23 cellular contexts compared by ENCODE assay signal in genomic region chr10:103838851-103839512, GRCh38. TPM values are rescaled to one million over a fixed set of nuclear protein-coding genes. Genes with fewer than 3 reads are reported as not detected.
DNase-seq lines count a peak whose midpoint lies in the region; ATAC-seq and TF ChIP-seq lines count a peak whose summit lies in the region.
"Had no signal": no experiment of that assay in that cellular context is flagged by ENCODE, and none has a peak within 500 bp of the region (broad histone marks: within the 10 kb centered on the region; RNA-seq: fewer than 3 reads in every experiment).

No MANE protein-coding gene starts in this region.

- no peak for TF ChIP-seq POLR2A in heart left ventricle (IDR thresholded peaks at IDR 0.05)
- no peak for TF ChIP-seq POLR2A in testis (IDR thresholded peaks at IDR 0.05)

- H3K36me3 ChIP-seq in heart left ventricle (no peaks in the 10 kb centered on the region), testis (ENCODE audit: low read depth, missing control alignments) (no peaks in the 10 kb centered on the region)
- H3K36me3 ChIP-seq: brain microvascular endothelial cell, pancreas, uterus had no signal

- H3K27me3 ChIP-seq in heart left ventricle (no peaks in the 10 kb centered on the region), right cardiac atrium (ENCODE audit: control insufficient read depth, insufficient read depth) (no peaks in the 10 kb centered on the region), testis (no peaks in the 10 kb centered on the region)
- H3K27me3 ChIP-seq: brain microvascular endothelial cell, dorsolateral prefrontal cortex, pancreas, uterus had no signal

- H3K4me3 ChIP-seq in heart left ventricle (no peak overlapping the region), right cardiac atrium (ENCODE audit: low read length) (no peak overlapping the region), fibroblast of mammary gland (ENCODE audit: control insufficient read depth, low read depth, low read length) (no peak overlapping the region), testis (no peak overlapping the region)
- H3K4me3 ChIP-seq: A549, dorsolateral prefrontal cortex, pancreas, uterus had no signal

- peak overlapping the region; percentile 30 for H3K27ac Mint-ChIP-seq in nephron progenitor cell
- H3K27ac Mint-ChIP-seq in activated CD4-positive, alpha-beta memory T cell treated with anti-CD3 and anti-CD28 coated beads, Interleukin-2, amount 10 ng/mL, durations not matched to agents 7 days and 5 days: no peak overlapping the region
- H3K27ac Mint-ChIP-seq: activated naive CD8-positive, alpha-beta T cell treated with anti-CD3 and anti-CD28 coated beads, Interleukin-2, amount 50 U/mL, for 24 hours; activated T-helper 17 cell treated with anti-CD3 and anti-CD28 coated beads, Interleukin-2, amount 50 U/mL, for 72 hours had no signal

- intact Hi-C loops in heart left ventricle (cut with DNase I) (no loop called here), right cardiac atrium (cut with DNase I) (no loop called here), testis (cut with DNase I; ENCODE audit: low total_unique reads) (no loop called here)

- POLR2A ChIA-PET in activated CD4-positive, alpha-beta memory T cell treated with anti-CD3 and anti-CD28 coated beads, Interleukin-2, amount 10 ng/mL, durations not matched to agents 7 days and 5 days (lab: Charles Lee): no interaction called here

- peak in 2 of 4 donors; percentile 25 to 33 for ATAC-seq in heart left ventricle
- no peak for ATAC-seq in right cardiac atrium
- no peak for ATAC-seq in GM19463 (IDR thresholded peaks at IDR 0.05; ENCODE audit: unreplicated experiment)
- ATAC-seq: A549; activated naive CD8-positive, alpha-beta T cell treated with anti-CD3 and anti-CD28 coated beads, Interleukin-2, amount 50 U/mL, for 24 hours; activated T-helper 17 cell treated with anti-CD3 and anti-CD28 coated beads, Interleukin-2, amount 50 U/mL, for 72 hours; HCT116; HepG2 had no signal

- H3K9me3 Mint-ChIP-seq in nephron progenitor cell: no peaks in the 10 kb centered on the region
- H3K9me3 Mint-ChIP-seq in activated CD4-positive, alpha-beta memory T cell treated with anti-CD3 and anti-CD28 coated beads, Interleukin-2, amount 10 ng/mL, durations not matched to agents 7 days and 5 days: no peaks in the 10 kb centered on the region
- H3K9me3 Mint-ChIP-seq: activated naive CD8-positive, alpha-beta T cell treated with anti-CD3 and anti-CD28 coated beads, Interleukin-2, amount 50 U/mL, for 24 hours; activated T-helper 17 cell treated with anti-CD3 and anti-CD28 coated beads, Interleukin-2, amount 50 U/mL, for 72 hours had no signal

- peaks cover 6% of the 10 kb centered on the region for H3K36me3 Mint-ChIP-seq in nephron progenitor cell (ENCODE audit: low read depth)
- no peaks in the 10 kb centered on the region for H3K36me3 Mint-ChIP-seq in activated CD4-positive, alpha-beta memory T cell treated with anti-CD3 and anti-CD28 coated beads, Interleukin-2, amount 10 ng/mL, durations not matched to agents 7 days and 5 days (ENCODE audit: low read depth)

- no peaks in the 10 kb centered on the region for H3K27me3 Mint-ChIP-seq in nephron progenitor cell (ENCODE audit: low read depth, poor library complexity)
- H3K27me3 Mint-ChIP-seq in activated CD4-positive, alpha-beta memory T cell treated with anti-CD3 and anti-CD28 coated beads, Interleukin-2, amount 10 ng/mL, durations not matched to agents 7 days and 5 days: peaks cover 4% of the 10 kb centered on the region
- H3K27me3 Mint-ChIP-seq: activated naive CD8-positive, alpha-beta T cell treated with anti-CD3 and anti-CD28 coated beads, Interleukin-2, amount 50 U/mL, for 24 hours; activated T-helper 17 cell treated with anti-CD3 and anti-CD28 coated beads, Interleukin-2, amount 50 U/mL, for 72 hours had no signal

- H3K4me1 ChIP-seq in heart left ventricle (peaks cover 13 to 96% (median 70%) of the 10 kb centered on the region in 12 donors), right cardiac atrium (ENCODE audit: control insufficient read depth, insufficient read depth, low read length) (peaks cover 30% of the 10 kb centered on the region), testis (peaks cover 28% of the 10 kb centered on the region)

- H3K27ac ChIP-seq in heart left ventricle (peak overlapping the region in 10 of 12 donors; percentile 21 to 87 (median 71)), right cardiac atrium (ENCODE audit: low read length) (no peak overlapping the region), testis (no peak overlapping the region)
- H3K27ac ChIP-seq: A549, brain microvascular endothelial cell, dorsolateral prefrontal cortex, uterus had no signal

- H3K4me3 Mint-ChIP-seq in nephron progenitor cell: peak overlapping the region; percentile 13
- H3K4me3 Mint-ChIP-seq in activated CD4-positive, alpha-beta memory T cell treated with anti-CD3 and anti-CD28 coated beads, Interleukin-2, amount 10 ng/mL, durations not matched to agents 7 days and 5 days: no peak overlapping the region
- H3K4me3 Mint-ChIP-seq: activated naive CD8-positive, alpha-beta T cell treated with anti-CD3 and anti-CD28 coated beads, Interleukin-2, amount 50 U/mL, for 24 hours; activated T-helper 17 cell treated with anti-CD3 and anti-CD28 coated beads, Interleukin-2, amount 50 U/mL, for 72 hours had no signal

- CTCF ChIA-PET in activated CD4-positive, alpha-beta memory T cell treated with anti-CD3 and anti-CD28 coated beads, Interleukin-2, amount 10 ng/mL, durations not matched to agents 7 days and 5 days (lab: Charles Lee): interaction anchor here (0.6 to 1.1 kb wide), 3 partner anchors 9 to 126 kb away, joined by 3 to 4 read pairs (median 3); no protein-coding TSS in a partner anchor

- DNase-seq in heart left ventricle (no peak), right cardiac atrium (no peak), fibroblast of mammary gland (ENCODE audit: low read depth) (peak; percentile 55), nephron progenitor cell (no peak), kidney tubule cell (ENCODE audit: low spot score) (no peak), testis (no peak)
- DNase-seq in activated CD4-positive, alpha-beta memory T cell treated with anti-CD3 and anti-CD28 coated beads, Interleukin-2, amount 10 ng/mL, durations not matched to agents 7 days and 5 days: no peak
- DNase-seq: activated CD4-positive, CD25-positive, alpha-beta regulatory T cell treated with anti-CD3 and anti-CD28 coated beads, Interleukin-2, amount 50 U/mL, for 72 hours; activated naive CD8-positive, alpha-beta T cell treated with anti-CD3 and anti-CD28 coated beads, Interleukin-2, amount 50 U/mL, for 24 hours; brain microvascular endothelial cell; dorsolateral prefrontal cortex; erythroblast; GF-D8; NCI-H1417 treated with DMSO at 0.1 percent for 48 hours; NCI-H774; pancreas; stimulated activated CD8-positive, alpha-beta memory T cell treated with anti-CD3 and anti-CD28 coated beads, Interleukin-4, amount 100 ng/mL, for 48 hours; uterus had no signal

- TF ChIP-seq CTCF in heart left ventricle (IDR thresholded peaks at IDR 0.05): no peak
- no peak for TF ChIP-seq CTCF in fibroblast of mammary gland (conservative IDR thresholded peaks at IDR 0.05; ENCODE audit: control insufficient read depth, insufficient read depth, low read depth, low read length)
- TF ChIP-seq CTCF in nephron progenitor cell (IDR thresholded peaks at IDR 0.05): no peak
- no peak for TF ChIP-seq CTCF in testis (IDR thresholded peaks at IDR 0.05)

- H3K9me3 ChIP-seq in heart left ventricle (no peaks in the 10 kb centered on the region), right cardiac atrium (ENCODE audit: control insufficient read depth, low read length) (no peaks in the 10 kb centered on the region), testis (no peaks in the 10 kb centered on the region)
- H3K9me3 ChIP-seq: A549, pancreas, uterus had no signal

- WGBS in heart left ventricle, 4 donors: 50 to 65% (median 54%) methylated on average over 13 of the region's 13 CpGs
- 51% methylated on average over 13 of the region's 13 CpGs for WGBS in right cardiac atrium
- WGBS in testis, 2 donors: 69 to 80% methylated on average over 13 of the region's 13 CpGs

- H3K4me1 Mint-ChIP-seq in nephron progenitor cell: peaks cover 89% of the 10 kb centered on the region
- H3K4me1 Mint-ChIP-seq in activated CD4-positive, alpha-beta memory T cell treated with anti-CD3 and anti-CD28 coated beads, Interleukin-2, amount 10 ng/mL, durations not matched to agents 7 days and 5 days: peaks cover 9% of the 10 kb centered on the region
- H3K4me1 Mint-ChIP-seq: activated naive CD8-positive, alpha-beta T cell treated with anti-CD3 and anti-CD28 coated beads, Interleukin-2, amount 50 U/mL, for 24 hours had no signal

RNA-seq across cellular contexts. Expression of gene SH3PXD2A, which starts 16.4 kb away (rescaled TPM):
- total RNA-seq in heart left ventricle (10 to 100 TPM; 21.8 to 43.4 (median 31.9) TPM), right cardiac atrium (10 to 100 TPM; 30.2 to 31.7 (median 31.0) TPM), testis (10 to 100 TPM; 10.8 to 12.0 TPM)
- polyA plus RNA-seq in heart left ventricle (10 to 100 TPM; 11.8 to 16.6 TPM), right cardiac atrium (13.5 TPM), testis (ENCODE audit: insufficient read depth, low read depth, low replicate concordance) (12.1 TPM)
- total RNA-seq in activated CD4-positive, alpha-beta memory T cell treated with anti-CD3 and anti-CD28 coated beads, Interleukin-2, amount 10 ng/mL, durations not matched to agents 7 days and 5 days: 10 to 100 TPM; 16.5 to 17.9 TPM

Comparison
In these comparisons a context has a peak if more than half of its experiments do, and no peak if none do; other contexts are left out.
1. H3K27ac ChIP-seq: peak in heart left ventricle (10 of 12); none in right cardiac atrium (single experiment) and testis (0 of 2).